ENCODE assay signal across 19 cellular contexts in the genomic region with DNA sequence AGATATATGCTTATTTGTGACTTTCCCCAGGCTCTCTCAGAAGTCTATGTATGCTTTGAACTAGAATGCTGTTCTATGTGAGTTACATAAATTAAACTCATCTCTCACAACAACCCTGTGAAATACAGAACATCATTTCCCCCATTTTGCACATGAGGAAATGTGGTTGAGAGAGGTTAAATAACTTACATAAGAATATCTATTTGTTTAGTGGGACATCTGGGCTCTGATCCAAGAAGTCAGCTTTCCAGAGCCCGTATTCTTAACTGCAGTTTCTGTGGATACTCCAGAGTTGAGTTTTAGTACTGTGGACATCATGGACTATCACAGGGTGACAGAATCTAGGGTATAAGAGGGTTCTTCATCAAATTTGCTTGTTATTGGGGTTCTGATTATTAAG.
A peak's percentile ranks its signal among the peaks of the same experiment; 100 is the strongest.
DNase-seq lines count a peak whose midpoint lies in the region; ATAC-seq and TF ChIP-seq lines count a peak whose summit lies in the region.
"Had no signal": no experiment of that assay in that cellular context is flagged by ENCODE, and none has a peak within 500 bp of the region (broad histone marks: within the 10 kb centered on the region; RNA-seq: fewer than 3 reads in every experiment).

No MANE protein-coding gene starts in this region.

- TF ChIP-seq RAD21 in IMR-90 (IDR thresholded peaks at IDR 0.05; ENCODE audit: low read length) = no peak

- H2BK120ac ChIP-seq in IMR-90 (ENCODE audit: low read depth, low read length) = no peak overlapping the region

- H3K18ac ChIP-seq in IMR-90 (ENCODE audit: low read depth, low read length) = no peak overlapping the region

- H2BK5ac ChIP-seq in IMR-90 (ENCODE audit: low read depth, low read length, poor library complexity, severe bottlenecking) = no peak overlapping the region

- H4K8ac ChIP-seq in IMR-90 (ENCODE audit: low read depth in 2 of 2, low read length in 2 of 2) = no peak overlapping the region

- in situ Hi-C loops in IMR-90 (cut with MboI; ENCODE audit: low sequenced_read_pairs) = no loop called here

- intact Hi-C loops in A673 (cut with micrococcal nuclease; ENCODE audit: unreplicated experiment) = no loop called here
- intact Hi-C loops in IMR-90 (cut with micrococcal nuclease) = no loop called here

- no peak overlapping the region for H3K23ac ChIP-seq in IMR-90 (ENCODE audit: low read depth, low read length)

- no peak overlapping the region for H3K4me3 ChIP-seq in A673 (ENCODE audit: low read depth, low read length, poor library complexity, severe bottlenecking)
- no peak overlapping the region for H3K4me3 ChIP-seq in IMR-90 (ENCODE audit: insufficient read depth, low read depth, low read length)
- H3K4me3 ChIP-seq: GM23338, SJSA1, vagina had no signal

- H3K79me1 ChIP-seq in IMR-90 (ENCODE audit: low read depth in 1 of 2, low read length in 2 of 2) = no peaks in the 10 kb centered on the region; a peak in 1 of 4 replicates

- H2BK20ac ChIP-seq in IMR-90 (ENCODE audit: low read depth, low read length) = no peak overlapping the region

- DNase-seq in A673 (ENCODE audit: low spot score) (peak; percentile 4), IMR-90 (peak; percentile 52), amniotic epithelial cell (ENCODE audit: low read depth) (peak; percentile 74), glomerular endothelial cell (ENCODE audit: extremely low read depth, low read depth, low spot score) (peak; percentile 57), NCI-H2171 (lab: John Stamatoyannopoulos, UW) (no peak), GM10248 (ENCODE audit: extremely low spot score) (no peak)
- no peak for DNase-seq in stimulated activated CD4-positive, alpha-beta T cell treated with anti-CD3 and anti-CD28 coated beads, Interleukin-12 subunit alpha, Interleukin-12 subunit beta, amount 100 ng/mL, for 4 hours
- DNase-seq: activated CD4-positive, alpha-beta T cell treated with anti-CD3 and anti-CD28 coated beads, Interleukin-2, amount 10 ng/mL, durations not matched to agents 7 days and 5 days; activated T-cell treated with anti-CD3 and anti-CD28 coated beads, Interleukin-2, amount 50 U/mL, for 4 hours; KG1; mesendoderm; NCI-H1694 treated with DMSO at 0.1 percent for 48 hours; stimulated activated naive B cell treated with anti-CD40 and anti-IgM and Interleukin-4, amounts not matched to agents 10 μg/mL and 1 μg/mL and 100 μg/mL, for 72 hours had no signal

- TF ChIP-seq POLR2A in IMR-90 (IDR thresholded peaks at IDR 0.05; ENCODE audit: low read depth, low read length) = no peak

- H3K9me3 ChIP-seq in A673 (ENCODE audit: low read depth, low read length, poor library complexity, severe bottlenecking) (no peaks in the 10 kb centered on the region), IMR-90 (ENCODE audit: control insufficient read depth, insufficient read depth, low read length) (no peaks in the 10 kb centered on the region)
- H3K9me3 ChIP-seq: neutrophil, SJSA1, vagina had no signal

- H3K4me1 ChIP-seq in A673 (ENCODE audit: insufficient read depth, low read length, poor library complexity, severe bottlenecking) (peaks cover under 1% of the 10 kb centered on the region), IMR-90 (ENCODE audit: control insufficient read depth, insufficient read depth, low read length) (peaks cover 4% of the 10 kb centered on the region)
- H3K4me1 ChIP-seq: SJSA1 had no signal

- H4K5ac ChIP-seq in IMR-90 (ENCODE audit: low read depth, low read length) = no peak overlapping the region

- H3K14ac ChIP-seq in IMR-90 (replicated peaks; ENCODE audit: low read depth, low read length) = no peak overlapping the region

- H3K56ac ChIP-seq in IMR-90 (ENCODE audit: extremely low read depth, insufficient read depth, low read length) = no peak overlapping the region

- ATAC-seq in IMR-90 (ENCODE audit: low read depth) (peak; percentile 11; the same call in 1 of the 2 replicates), HG03095 (IDR thresholded peaks at IDR 0.05; ENCODE audit: unreplicated experiment) (no peak)
- ATAC-seq: activated T-cell treated with anti-CD3 and anti-CD28 coated beads, Interleukin-2, amount 50 U/mL, for 4 hours; GM23338; sciatic nerve; stimulated activated naive B cell treated with anti-CD40 and anti-IgM and Interleukin-4, amounts not matched to agents 10 μg/mL and 1 μg/mL and 100 μg/mL, for 72 hours had no signal

- no peak overlapping the region for H3K4me2 ChIP-seq in IMR-90 (ENCODE audit: low read depth, low read length)
- H3K4me2 ChIP-seq: GM23338 had no signal

- H2BK15ac ChIP-seq in IMR-90 (ENCODE audit: low read depth, low read length) = no peak overlapping the region

- H4K20me1 ChIP-seq in IMR-90 (ENCODE audit: insufficient read depth, low read length) = no peaks in the 10 kb centered on the region

- H3K9ac ChIP-seq in IMR-90 (ENCODE audit: low read depth, low read length) = no peak overlapping the region

- H3K9me1 ChIP-seq in IMR-90 (ENCODE audit: insufficient read depth, low read length) = no peaks in the 10 kb centered on the region

- H3K36me3 ChIP-seq in A673 (ENCODE audit: insufficient read depth, low read length, poor library complexity, severe bottlenecking) (no peaks in the 10 kb centered on the region), IMR-90 (ENCODE audit: control insufficient read depth, insufficient read depth, low read length) (no peaks in the 10 kb centered on the region)
- H3K36me3 ChIP-seq: neutrophil, SJSA1, vagina had no signal

- CTCF ChIA-PET in A673 (lab: Charles Lee) = no interaction called here
- CTCF ChIA-PET in IMR-90 (lab: Yijun Ruan, JAX) = no interaction called here
- CTCF ChIA-PET in GM10248 (lab: Yijun Ruan, JAX) = no interaction called here

- H2AK9ac ChIP-seq in IMR-90 (replicated peaks; ENCODE audit: low read depth, low read length, poor library complexity) = no peak overlapping the region

- WGBS in IMR-90 (ENCODE audit: extremely low coverage in 2 of 2, insufficient read length in 1 of 2), 2 experiments = no CpG with 5 or more reads among the region's 1 CpG

- TF ChIP-seq CTCF in A673 (conservative IDR thresholded peaks at IDR 0.05; ENCODE audit: low read depth, low read length) = no peak
- no peak for TF ChIP-seq CTCF in IMR-90 (conservative IDR thresholded peaks at IDR 0.05; ENCODE audit: low read depth, low read length)
- no peak for TF ChIP-seq CTCF in GM10248 (IDR thresholded peaks at IDR 0.05; ENCODE audit: control extremely low read depth, extremely low read depth, low read depth, missing control alignments)

- H2AK5ac ChIP-seq in IMR-90 (ENCODE audit: low read depth, low read length) = no peak overlapping the region

- no peak overlapping the region for H2AFZ ChIP-seq in IMR-90 (replicated peaks; ENCODE audit: low read length, poor library complexity)
- H2AFZ ChIP-seq: GM23338 had no signal

- BruUV-seq in A673 (replicated peaks; lab: Mats Ljungman, UMichigan) (no TSS peak), IMR-90 (replicated peaks; lab: Mats Ljungman, UMichigan) (no TSS peak)

- POLR2A ChIA-PET in A673 (lab: Charles Lee; ENCODE audit: low non-redundant PET) = no interaction called here
- POLR2A ChIA-PET in IMR-90 (lab: Charles Lee; ENCODE audit: unreplicated experiment) = no interaction called here
- POLR2A ChIA-PET in GM10248 (lab: Yijun Ruan, JAX) = no interaction called here

- dilution Hi-C loops in IMR-90 (cut with HindIII; ENCODE audit: low sequenced_read_pairs, unreplicated experiment) = no loop called here

- H4K91ac ChIP-seq in IMR-90 (ENCODE audit: insufficient read depth, low read depth, low read length) = no peak overlapping the region

- H3K27ac ChIP-seq in A673 (ENCODE audit: low read depth, low read length, poor library complexity, severe bottlenecking) (no peak overlapping the region), IMR-90 (ENCODE audit: insufficient read depth, low read length) (no peak overlapping the region)
- H3K27ac ChIP-seq: neutrophil, SJSA1, vagina had no signal

- H3K27me3 ChIP-seq in A673 (replicated peaks; ENCODE audit: insufficient read depth, low read depth, low read length, poor library complexity) (no peaks in the 10 kb centered on the region), IMR-90 (ENCODE audit: control insufficient read depth, insufficient read depth, low read length) (no peaks in the 10 kb centered on the region)
- H3K27me3 ChIP-seq: neutrophil, SJSA1, vagina had no signal

- H3K4ac ChIP-seq in IMR-90 (ENCODE audit: low read depth, low read length) = no peak overlapping the region

TF ChIP-seq in IMR-90, 13 proteins besides CTCF, POLR2A, EP300 and RAD21:
- TF ChIP-seq NFE2L2 (IDR thresholded peaks at IDR 0.05; ENCODE audit: low read depth, low read length) (no peak), RFX5 (IDR thresholded peaks at IDR 0.05; ENCODE audit: low read depth, low read length) (no peak), BHLHE40 (IDR thresholded peaks at IDR 0.05; ENCODE audit: low read depth, low read length) (no peak), MAZ (IDR thresholded peaks at IDR 0.05; ENCODE audit: borderline replicate concordance, low read depth, low read length) (no peak), CHD1 (IDR thresholded peaks at IDR 0.05; ENCODE audit: low read depth, low read length) (no peak), CEBPB (IDR thresholded peaks at IDR 0.05; ENCODE audit: low read depth, low read length) (no peak), RCOR1 (IDR thresholded peaks at IDR 0.05; ENCODE audit: insufficient replicate concordance, low read length) (no peak)
- TF ChIP-seq, protein P1, sequence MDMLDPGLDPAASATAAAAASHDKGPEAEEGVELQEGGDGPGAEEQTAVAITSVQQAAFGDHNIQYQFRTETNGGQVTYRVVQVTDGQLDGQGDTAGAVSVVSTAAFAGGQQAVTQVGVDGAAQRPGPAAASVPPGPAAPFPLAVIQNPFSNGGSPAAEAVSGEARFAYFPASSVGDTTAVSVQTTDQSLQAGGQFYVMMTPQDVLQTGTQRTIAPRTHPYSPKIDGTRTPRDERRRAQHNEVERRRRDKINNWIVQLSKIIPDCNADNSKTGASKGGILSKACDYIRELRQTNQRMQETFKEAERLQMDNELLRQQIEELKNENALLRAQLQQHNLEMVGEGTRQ (IDR thresholded peaks at IDR 0.05; ENCODE audit: low read depth, low read length) = no peak

Comparison
In these comparisons a context has a peak if more than half of its experiments do, and no peak if none do; other contexts are left out.
1. DNase-seq: peak in A673 (single experiment), IMR-90 (single experiment), amniotic epithelial cell (single experiment) and glomerular endothelial cell (single experiment); none in stimulated activated CD4-positive, alpha-beta T cell treated with anti-CD3 and anti-CD28 coated beads, Interleukin-12 subunit alpha, Interleukin-12 subunit beta, amount 100 ng/mL, for 4 hours (single experiment), NCI-H2171 (single experiment) and GM10248 (single experiment).